In the genomic region with DNA sequence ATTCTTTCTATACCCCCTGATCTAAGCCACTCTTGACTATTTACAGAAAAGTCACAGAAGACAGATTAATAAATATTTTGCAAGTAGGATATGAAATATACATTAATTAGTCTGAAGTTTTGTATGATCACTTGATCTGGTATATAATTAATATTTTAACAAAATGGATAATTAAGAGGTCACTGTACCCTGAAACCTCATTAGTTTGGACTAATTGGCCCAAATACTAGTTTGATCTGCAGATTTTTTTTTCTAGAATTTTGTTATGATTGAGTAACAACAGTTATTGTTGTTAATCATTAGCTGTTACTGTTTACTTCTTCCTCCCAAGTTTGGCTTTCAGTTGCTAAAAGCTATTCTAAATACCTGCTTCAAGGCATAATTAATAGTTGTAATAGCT, we compare ENCODE assay signal across 17 cellular contexts. TPM values are rescaled to one million over a fixed set of nuclear protein-coding genes. Genes with fewer than 3 reads are reported as not detected.
DNase-seq lines count a peak whose midpoint lies in the region; ATAC-seq, FAIRE-seq and TF ChIP-seq lines count a peak whose summit lies in the region.
"Had no signal": no experiment of that assay in that cellular context is flagged by ENCODE, and none has a peak within 500 bp of the region (broad histone marks: within the 10 kb centered on the region; RNA-seq: fewer than 3 reads in every experiment).

No MANE protein-coding gene starts in this region.

- peak overlapping the region; percentile 68; the same call in 2 of the 3 replicates for H3K4me3 ChIP-seq in A549
- H3K4me3 ChIP-seq in GM12864 (ENCODE audit: low read depth, low read length), result peak overlapping the region; percentile 100; the same call in 1 of the 2 replicates
- peak overlapping the region; percentile 85 for H3K4me3 ChIP-seq in SK-N-MC
- no peak overlapping the region for H3K4me3 ChIP-seq in liver (ENCODE audit: low read depth in 1 of 3, low read length in 3 of 3)
- H3K4me3 ChIP-seq: mucosa of descending colon, ovary, SJSA1 had no signal

- no peak overlapping the region for H3K27ac Mint-ChIP-seq in stimulated activated memory B cell treated with anti-CD40 and anti-IgM and Interleukin-4, amounts not matched to agents 10 μg/mL and 1 μg/mL and 100 μg/mL, for 72 hours
- H3K27ac Mint-ChIP-seq in activated CD4-positive, alpha-beta T cell treated with anti-CD3 and anti-CD28 coated beads, Interleukin-2, amount 10 ng/mL, durations not matched to agents 24 days and 14 days, result no peak overlapping the region

- ATAC-seq in A549, result no peak
- no peak for ATAC-seq in stimulated activated memory B cell treated with anti-CD40 and anti-IgM and Interleukin-4, amounts not matched to agents 10 μg/mL and 1 μg/mL and 100 μg/mL, for 72 hours
- ATAC-seq in HG02642 (IDR thresholded peaks at IDR 0.05; ENCODE audit: poor library complexity, unreplicated experiment), result no peak
- ATAC-seq: mucosa of descending colon had no signal

- TF ChIP-seq RAD21 in A549 (conservative IDR thresholded peaks at IDR 0.05 in 1 of 2, IDR thresholded peaks at IDR 0.05 in 1 of 2), result no peak
- TF ChIP-seq RAD21 in liver (IDR thresholded peaks at IDR 0.05), result no peak

- H3K9me3 Mint-ChIP-seq in stimulated activated memory B cell treated with anti-CD40 and anti-IgM and Interleukin-4, amounts not matched to agents 10 μg/mL and 1 μg/mL and 100 μg/mL, for 72 hours, result peaks cover 3% of the 10 kb centered on the region
- H3K9me3 Mint-ChIP-seq in activated CD4-positive, alpha-beta T cell treated with anti-CD3 and anti-CD28 coated beads, Interleukin-2, amount 10 ng/mL, durations not matched to agents 24 days and 14 days, result peaks cover 5% of the 10 kb centered on the region

- peaks cover 23% of the 10 kb centered on the region for H3K36me3 Mint-ChIP-seq in stimulated activated memory B cell treated with anti-CD40 and anti-IgM and Interleukin-4, amounts not matched to agents 10 μg/mL and 1 μg/mL and 100 μg/mL, for 72 hours
- H3K36me3 Mint-ChIP-seq in activated CD4-positive, alpha-beta T cell treated with anti-CD3 and anti-CD28 coated beads, Interleukin-2, amount 10 ng/mL, durations not matched to agents 24 days and 14 days (ENCODE audit: low read depth), result peaks cover 26% of the 10 kb centered on the region

- no peak for TF ChIP-seq POLR2A in A549 (IDR thresholded peaks at IDR 0.05; ENCODE audit: low read length)

- no peak for FAIRE-seq in A549 (lab: Jason Lieb, UNC)

- H3K36me3 ChIP-seq in SK-N-MC (ENCODE audit: insufficient read depth, low read length) (peaks cover 37% of the 10 kb centered on the region), liver (ENCODE audit: control insufficient read depth in 4 of 4, insufficient read depth in 3 of 4, low read depth in 1 of 4, low read length in 3 of 4) (peaks cover 0 to 13% (median 9%) of the 10 kb centered on the region in 4 donors)
- H3K36me3 ChIP-seq: ovary had no signal

- intact Hi-C loops in activated CD4-positive, alpha-beta T cell treated with anti-CD3 and anti-CD28 coated beads, Interleukin-2, amount 10 ng/mL, durations not matched to agents 24 days and 14 days (cut with micrococcal nuclease), result loop anchor here (10.0 kb wide), 3 partner anchors 188 to 1672 kb away; a partner anchor contains a TSS

- H3K4me3 Mint-ChIP-seq in stimulated activated memory B cell treated with anti-CD40 and anti-IgM and Interleukin-4, amounts not matched to agents 10 μg/mL and 1 μg/mL and 100 μg/mL, for 72 hours, result no peak overlapping the region
- no peak overlapping the region for H3K4me3 Mint-ChIP-seq in activated CD4-positive, alpha-beta T cell treated with anti-CD3 and anti-CD28 coated beads, Interleukin-2, amount 10 ng/mL, durations not matched to agents 24 days and 14 days

- H3K9ac ChIP-seq in SK-N-MC (ENCODE audit: insufficient read length) (peak overlapping the region; percentile 89), liver (ENCODE audit: low read depth in 1 of 2, low read length in 2 of 2) (peak overlapping the region; percentile 30 to 99)

- no peak for DNase-seq in A549 (ENCODE audit: low read depth in 1 of 2, low spot score in 1 of 2)
- DNase-seq in GM12864 (ENCODE audit: low read depth), result no peak
- DNase-seq in SK-N-MC (ENCODE audit: low read depth, low spot score), result no peak
- DNase-seq in activated CD4-positive, alpha-beta T cell treated with anti-CD3 and anti-CD28 coated beads for 1 hour, result no peak
- no peak for DNase-seq in activated CD4-positive, alpha-beta T cell treated with anti-CD3 and anti-CD28 coated beads, Interleukin-2, amount 10 ng/mL, durations not matched to agents 24 days and 14 days
- DNase-seq: GDM1, head of caudate nucleus, KBM-7, mucosa of descending colon, NCI-H1417, NCI-H226, ovary, stomach had no signal

- no peaks in the 10 kb centered on the region for H3K27me3 ChIP-seq in liver (ENCODE audit: control insufficient read depth in 4 of 4, insufficient read depth in 4 of 4, low read length in 3 of 4)
- H3K27me3 ChIP-seq: ovary, SJSA1, stomach had no signal

- TF ChIP-seq CTCF in A549 (IDR thresholded peaks at IDR 0.05) (no peak), GM12864 (IDR thresholded peaks at IDR 0.05; ENCODE audit: low read depth, low read length, missing control alignments) (no peak), liver (IDR thresholded peaks at IDR 0.05; ENCODE audit: low read depth, low read length, missing input control) (no peak)

- CTCF ChIA-PET in A549 (lab: Yijun Ruan, JAX), result interaction anchor here (1.2 kb wide), 1 partner anchor 11 kb away, joined by 4 read pairs; no protein-coding TSS in a partner anchor

- H3K4me1 ChIP-seq in A549 (peaks cover 38% of the 10 kb centered on the region), liver (ENCODE audit: control insufficient read depth in 4 of 4, insufficient read depth in 4 of 4, low read length in 3 of 4) (peaks cover 0 to 55% (median 37%) of the 10 kb centered on the region in 4 donors)

- H3K9me3 ChIP-seq in A549, result no peaks in the 10 kb centered on the region
- no peaks in the 10 kb centered on the region for H3K9me3 ChIP-seq in SK-N-MC (ENCODE audit: low read depth, low read length)
- H3K9me3 ChIP-seq in liver (ENCODE audit: control insufficient read depth in 4 of 4, low read length in 3 of 4), result no peaks in the 10 kb centered on the region
- H3K9me3 ChIP-seq: mucosa of descending colon, ovary, SJSA1, stomach had no signal

- POLR2A ChIA-PET in A549 (lab: Yijun Ruan, JAX), result no interaction called here

- peak overlapping the region; percentile 96 for H3K4me2 ChIP-seq in A549

- H3K27ac ChIP-seq in A549 (no peak overlapping the region), SK-N-MC (peak overlapping the region; percentile 91; the same call in 1 of the 2 replicates), liver (ENCODE audit: low read depth in 1 of 2, low read length in 2 of 2) (peak overlapping the region; percentile 19 to 31)
- H3K27ac ChIP-seq: ovary, stomach had no signal

- TF ChIP-seq EP300 in A549 (IDR thresholded peaks at IDR 0.05), result no peak

- H3K4me1 Mint-ChIP-seq in stimulated activated memory B cell treated with anti-CD40 and anti-IgM and Interleukin-4, amounts not matched to agents 10 μg/mL and 1 μg/mL and 100 μg/mL, for 72 hours, result peaks cover 52% of the 10 kb centered on the region
- peaks cover 31% of the 10 kb centered on the region for H3K4me1 Mint-ChIP-seq in activated CD4-positive, alpha-beta T cell treated with anti-CD3 and anti-CD28 coated beads, Interleukin-2, amount 10 ng/mL, durations not matched to agents 24 days and 14 days

- no peaks in the 10 kb centered on the region for H3K27me3 Mint-ChIP-seq in stimulated activated memory B cell treated with anti-CD40 and anti-IgM and Interleukin-4, amounts not matched to agents 10 μg/mL and 1 μg/mL and 100 μg/mL, for 72 hours
- no peaks in the 10 kb centered on the region for H3K27me3 Mint-ChIP-seq in activated CD4-positive, alpha-beta T cell treated with anti-CD3 and anti-CD28 coated beads, Interleukin-2, amount 10 ng/mL, durations not matched to agents 24 days and 14 days

TF ChIP-seq in A549, 52 proteins besides CTCF, POLR2A, EP300 and RAD21 (continues in another document):
- TF ChIP-seq GATA3 (IDR thresholded peaks at IDR 0.05; ENCODE audit: borderline replicate concordance), result no peak
- TF ChIP-seq HOXB5 (CRISPR knock-in tag; IDR thresholded peaks at IDR 0.05), result no peak
- no peak for TF ChIP-seq NPAS2 (CRISPR knock-in tag; IDR thresholded peaks at IDR 0.05; ENCODE audit: borderline replicate concordance)
- no peak for TF ChIP-seq RCOR1 (IDR thresholded peaks at IDR 0.05; ENCODE audit: low read depth, low read length)
- TF ChIP-seq SREBF2 (IDR thresholded peaks at IDR 0.05), result no peak
- TF ChIP-seq KDM1A (IDR thresholded peaks at IDR 0.05; ENCODE audit: low read depth), result no peak
- no peak for TF ChIP-seq SMC3 (IDR thresholded peaks at IDR 0.05)
- no peak for TF ChIP-seq HEYL (CRISPR knock-in tag; IDR thresholded peaks at IDR 0.05)

TF ChIP-seq in liver, 16 proteins besides CTCF, POLR2A, EP300 and RAD21 (continues in another document):
- TF ChIP-seq, protein P1, sequence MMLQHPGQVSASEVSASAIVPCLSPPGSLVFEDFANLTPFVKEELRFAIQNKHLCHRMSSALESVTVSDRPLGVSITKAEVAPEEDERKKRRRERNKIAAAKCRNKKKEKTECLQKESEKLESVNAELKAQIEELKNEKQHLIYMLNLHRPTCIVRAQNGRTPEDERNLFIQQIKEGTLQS (IDR thresholded peaks at IDR 0.05), result no peak

RNA-seq across cellular contexts. Expression of a gene that starts 2.7 kb away (rescaled TPM):
- polyA plus RNA-seq in A549 (2011; rRNA removed) (16.1 and 17.3 TPM in 2 replicates), A549 (2017; fragmentation: RNase III; extraction: RNeasy Plus Mini Kit Qiagen cat#74134 plus additional on column Dnase treatment) (4.9 to 5.8 TPM (median 5.1 TPM) in 3 replicates), liver (1 to 10 TPM; 2.3 to 5.4 TPM)
- 3.1 and 3.9 TPM in 2 replicates for polyA plus RNA-seq in A549 (2012; cell fraction: cytosol; rRNA removed)
- 3.7 and 4.7 TPM in 2 replicates for polyA plus RNA-seq in A549 (2012; cell fraction: nucleus; rRNA removed)
- polyA minus RNA-seq in A549 (2011; rRNA and poly(A)+ RNA removed), result 19.0 and 24.1 TPM in 2 replicates
- total RNA-seq in liver, result 10 to 100 TPM in 1 of 2 donors, 1 to 10 TPM in 1; 9.3 to 14.2 TPM
- 23.6 and 27.2 TPM in 2 replicates for total RNA-seq in activated CD4-positive, alpha-beta T cell treated with anti-CD3 and anti-CD28 coated beads, Interleukin-2, amount 10 ng/mL, durations not matched to agents 24 days and 14 days

RNA-seq across cellular contexts. Expression of a gene that starts 3.3 kb away (rescaled TPM):
- polyA plus RNA-seq in A549 (2011; rRNA removed) (22.8 and 26.8 TPM in 2 replicates), A549 (2017; fragmentation: RNase III; extraction: RNeasy Plus Mini Kit Qiagen cat#74134 plus additional on column Dnase treatment) (11.5 to 12.8 TPM (median 11.8 TPM) in 3 replicates), liver (1 to 10 TPM; 1.9 to 4.9 TPM)
- 5.3 and 6.3 TPM in 2 replicates for polyA plus RNA-seq in A549 (2012; cell fraction: cytosol; rRNA removed)
- polyA plus RNA-seq in A549 (2012; cell fraction: nucleus; rRNA removed), result 3.0 and 4.3 TPM in 2 replicates
- 11.2 and 11.7 TPM in 2 replicates for polyA minus RNA-seq in A549 (2011; rRNA and poly(A)+ RNA removed)
- 10 to 100 TPM in 1 of 2 donors, 1 to 10 TPM in 1; 7.9 to 11.3 TPM for total RNA-seq in liver
- total RNA-seq in activated CD4-positive, alpha-beta T cell treated with anti-CD3 and anti-CD28 coated beads, Interleukin-2, amount 10 ng/mL, durations not matched to agents 24 days and 14 days, result 14.4 and 14.6 TPM in 2 replicates

Comparison
In these comparisons a context has a peak if more than half of its experiments do, and no peak if none do; other contexts are left out.
1. H3K27ac ChIP-seq: peak in SK-N-MC (single experiment) and liver (2 of 2); none in A549 (0 of 2).
2. H3K4me3 ChIP-seq: peak in A549 (single experiment), GM12864 (single experiment) and SK-N-MC (single experiment); none in liver (0 of 3).